ENCODE assay signal across 8 cellular contexts in genomic region chr17:83079340-83079747, GRCh38. TPM values are rescaled to one million over a fixed set of nuclear protein-coding genes. Genes with fewer than 3 reads are reported as not detected.
DNase-seq lines count a peak whose midpoint lies in the region; ATAC-seq and TF ChIP-seq lines count a peak whose summit lies in the region.

TSS of gene METRNL (plus strand) at chr17:83079609. CDS start at chr17:83079816, 207 bp downstream.

- H3K27me3 ChIP-seq in body of pancreas (no peaks in the 10 kb centered on the region), iPS DF 6.9 (ENCODE audit: control insufficient read depth, insufficient read depth, low read length) (peaks cover 6% of the 10 kb centered on the region; the same call in 1 of the 2 replicates)

- H3K9me3 ChIP-seq in body of pancreas (no peaks in the 10 kb centered on the region), iPS DF 6.9 (ENCODE audit: control insufficient read depth, insufficient read depth, low read length) (no peaks in the 10 kb centered on the region)

- intact Hi-C loops in body of pancreas (cut with DNase I) (no loop called here), sciatic nerve (cut with DNase I) (no loop called here)

- H3K4me3 ChIP-seq in body of pancreas (peak within 1 kb of the TSS; percentile 39 to 74), iPS DF 6.9 (ENCODE audit: low read length) (peak within 1 kb of the TSS; percentile 63; the same call in 1 of the 2 replicates)

- H3K4me1 ChIP-seq in body of pancreas (peaks cover 42% of the 10 kb centered on the region), iPS DF 6.9 (ENCODE audit: control insufficient read depth, insufficient read depth, low read length) (peaks cover 15% of the 10 kb centered on the region)

- peak; percentile 74 for ATAC-seq in body of pancreas
- ATAC-seq in sciatic nerve, result peak; percentile 47
- no peak for ATAC-seq in GM21528 (IDR thresholded peaks at IDR 0.05; ENCODE audit: low FRiP score, unreplicated experiment)

- H3K27ac ChIP-seq in body of pancreas, result peak within 1 kb of the TSS; percentile 69 to 83 (median 79)
- H3K27ac ChIP-seq in iPS DF 6.9 (ENCODE audit: low read length), result no peak within 1 kb of the TSS

- TF ChIP-seq CTCF in body of pancreas (IDR thresholded peaks at IDR 0.05), result no peak

- H3K36me3 ChIP-seq in body of pancreas (replicated peaks in 1 of 2; ENCODE audit: insufficient read depth in 1 of 2, low read depth in 2 of 2) (no peaks in the 10 kb centered on the region), iPS DF 6.9 (ENCODE audit: control insufficient read depth, insufficient read depth, low read length) (no peaks in the 10 kb centered on the region)

- TF ChIP-seq POLR2A in body of pancreas (IDR thresholded peaks at IDR 0.05), result no peak

- peak; percentile 28 for DNase-seq in NCI-H1694 treated with DMSO at 0.1 percent for 48 hours (lab: John Stamatoyannopoulos, UW)
- DNase-seq in NCI-H1694 (lab: John Stamatoyannopoulos, UW), result no peak
- DNase-seq in HPDE6-E6E7 (ENCODE audit: extremely low spot score), result peak; percentile 72
- DNase-seq in T-helper 9 cell, result peak; percentile 50
- peak; percentile 78 to 83 (median 80) for DNase-seq in body of pancreas
- no peak for DNase-seq in iPS DF 6.9 (ENCODE audit: low read depth, low spot score)
- peak; percentile 91 for DNase-seq in sciatic nerve (ENCODE audit: low spot score)

- WGBS in body of pancreas, 2 donors, result 0% methylated on average over 36 of the region's 70 CpGs; no CpG with 5 or more reads in 1 of the 2 donors
- WGBS in iPS DF 6.9 (ENCODE audit: insufficient coverage, insufficient read length), result no CpG with 5 or more reads among the region's 70 CpGs

RNA-seq across cellular contexts. Expression of gene METRNL, which starts in this region (rescaled TPM):
- total RNA-seq in body of pancreas, result 10 to 100 TPM; 21.3 to 26.4 TPM
- total RNA-seq in sciatic nerve, result 131 TPM

Comparison
In these comparisons a context has a peak if more than half of its experiments do, and no peak if none do; other contexts are left out.
1. DNase-seq: peak in NCI-H1694 treated with DMSO at 0.1 percent for 48 hours (single experiment), HPDE6-E6E7 (single experiment), T-helper 9 cell (single experiment), body of pancreas (4 of 4) and sciatic nerve (single experiment); none in NCI-H1694 (single experiment) and iPS DF 6.9 (single experiment).